ENCODE assay signal across 8 cellular contexts in genomic region chr16:79601092-79601977, GRCh38. TPM values are rescaled to one million over a fixed set of nuclear protein-coding genes. Genes with fewer than 3 reads are reported as not detected.
A peak's percentile ranks its signal among the peaks of the same experiment; 100 is the strongest.
DNase-seq lines count a peak whose midpoint lies in the region; ATAC-seq, FAIRE-seq and TF ChIP-seq lines count a peak whose summit lies in the region.

No MANE protein-coding gene starts in this region.

- no peaks in the 10 kb centered on the region for H3K9me3 ChIP-seq in small intestine (ENCODE audit: control insufficient read depth, low read depth)

- TF ChIP-seq CTCF in GM13976 (IDR thresholded peaks at IDR 0.05; ENCODE audit: borderline replicate concordance, control extremely low read depth, extremely low read depth, insufficient read depth, missing control alignments), result no peak
- no peak for TF ChIP-seq CTCF in bronchial epithelial cell (IDR thresholded peaks at IDR 0.05; ENCODE audit: insufficient read depth, low read length, severe bottlenecking)
- no peak for TF ChIP-seq CTCF in kidney epithelial cell (IDR thresholded peaks at IDR 0.05; ENCODE audit: insufficient read depth, low read length, poor library complexity, severe bottlenecking)

- FAIRE-seq in bronchial epithelial cell (lab: Jason Lieb, UNC) (no peak), small intestine (lab: Jason Lieb, UNC) (no peak)

- H3K27me3 ChIP-seq in bronchial epithelial cell (ENCODE audit: control insufficient read depth, insufficient read depth, low read length), result no peaks in the 10 kb centered on the region
- peaks cover 6% of the 10 kb centered on the region for H3K27me3 ChIP-seq in kidney epithelial cell (ENCODE audit: control insufficient read depth, insufficient read depth, low read length)
- no peaks in the 10 kb centered on the region for H3K27me3 ChIP-seq in small intestine (ENCODE audit: control insufficient read depth in 2 of 2, insufficient read depth in 2 of 2, low read length in 2 of 2)

- 0 to 2% (median 1%) methylated on average over 49 to 51 of the region's 51 CpGs for WGBS in small intestine, 3 donors

- DNase-seq in GM13976 (ENCODE audit: low spot score), result peak; percentile 33
- peak; percentile 68 for DNase-seq in RPMI8226
- peak; percentile 21 for DNase-seq in bronchial epithelial cell (ENCODE audit: low read depth)
- DNase-seq in kidney epithelial cell (ENCODE audit: low read depth), result no peak
- DNase-seq in small intestine, result peak; percentile 88
- DNase-seq in NCI-H187 treated with DMSO at 0.1 percent for 48 hours (lab: John Stamatoyannopoulos, UW), result no peak

- peak overlapping the region; percentile 92 to 99 for H3K27ac ChIP-seq in small intestine (ENCODE audit: low read depth in 1 of 2, low read length in 1 of 2)

- H3K4me1 ChIP-seq in small intestine (ENCODE audit: control insufficient read depth in 2 of 2, insufficient read depth in 1 of 2, low read depth in 1 of 2, low read length in 1 of 2), result peaks cover 0 to 3% of the 10 kb centered on the region in 2 donors

- H3K4me3 ChIP-seq in bronchial epithelial cell (ENCODE audit: low read depth, low read length) (peak overlapping the region; percentile 54), kidney epithelial cell (ENCODE audit: low read depth, low read length) (peak overlapping the region; percentile 80), small intestine (ENCODE audit: low read depth in 1 of 2, low read length in 2 of 2) (peak overlapping the region; percentile 41 to 69)

- ATAC-seq in GM18858 (IDR thresholded peaks at IDR 0.05; ENCODE audit: unreplicated experiment) (no peak), HG03460 (IDR thresholded peaks at IDR 0.05; ENCODE audit: unreplicated experiment) (no peak)

- no peaks in the 10 kb centered on the region for H3K36me3 ChIP-seq in bronchial epithelial cell (ENCODE audit: control insufficient read depth, insufficient read depth, low read length)
- H3K36me3 ChIP-seq in kidney epithelial cell (ENCODE audit: control insufficient read depth, insufficient read depth, low read length), result no peaks in the 10 kb centered on the region
- peaks cover 0 to 2% of the 10 kb centered on the region in 2 donors for H3K36me3 ChIP-seq in small intestine (ENCODE audit: control insufficient read depth in 2 of 2, insufficient read depth in 2 of 2, low read length in 2 of 2)

- in situ Hi-C loops in GM13976 (cut with MboI; ENCODE audit: low sequenced_read_pairs, unreplicated experiment), result loop anchor here (25.0 kb wide), 1 partner anchor 861 kb away; no protein-coding TSS in a partner anchor

RNA-seq across cellular contexts. Expression of gene MAF, which starts 0.8 kb away (rescaled TPM):
- total RNA-seq in bronchial epithelial cell (4.2 and 6.3 TPM in 2 replicates), kidney epithelial cell (5.0 and 10.7 TPM in 2 replicates)
- 10 to 100 TPM; 23.7 to 65.9 (median 59.5) TPM for polyA plus RNA-seq in small intestine

Comparison
In these comparisons a context has a peak if more than half of its experiments do, and no peak if none do; other contexts are left out.
1. DNase-seq: peak in GM13976 (single experiment), RPMI8226 (single experiment), bronchial epithelial cell (single experiment) and small intestine (single experiment); none in kidney epithelial cell (single experiment) and NCI-H187 treated with DMSO at 0.1 percent for 48 hours (single experiment).
2. Peak in every context shown above with its lines, with median percentiles within 50 percentile points of each other: H3K4me3 ChIP-seq.